ENCODE assay signal across 9 cellular contexts in the genomic region with DNA sequence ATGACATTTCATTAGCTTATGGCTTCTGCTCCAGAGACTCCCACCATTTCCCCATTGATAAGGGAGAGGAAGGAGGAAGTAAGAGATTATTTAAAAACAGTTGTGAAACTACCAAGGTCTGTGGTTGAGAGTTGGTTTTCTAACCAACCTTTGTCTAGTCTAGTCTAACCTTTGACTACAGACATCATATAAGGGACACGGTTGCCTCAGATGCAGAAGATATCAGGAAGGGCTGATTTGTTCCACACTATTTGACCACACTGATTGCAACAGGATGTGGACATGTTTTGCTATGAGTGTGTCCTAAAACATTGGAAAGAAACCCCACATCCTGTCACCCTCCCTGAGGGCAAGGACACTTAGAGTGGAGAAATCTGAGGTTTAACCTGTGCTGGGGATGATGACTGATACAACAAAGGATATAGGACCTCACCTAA. TPM values are rescaled to one million over a fixed set of nuclear protein-coding genes. Genes with fewer than 3 reads are reported as not detected.
A peak's percentile ranks its signal among the peaks of the same experiment; 100 is the strongest.
DNase-seq lines count a peak whose midpoint lies in the region; ATAC-seq and TF ChIP-seq lines count a peak whose summit lies in the region.
"Had no signal": no experiment of that assay in that cellular context is flagged by ENCODE, and none has a peak within 500 bp of the region (broad histone marks: within the 10 kb centered on the region; RNA-seq: fewer than 3 reads in every experiment).

No MANE protein-coding gene starts in this region.

- H3K27me3 ChIP-seq in psoas muscle (ENCODE audit: insufficient read depth in 3 of 3, low read length in 2 of 3) = no peaks in the 10 kb centered on the region
- H3K27me3 ChIP-seq: heart left ventricle had no signal

- no peaks in the 10 kb centered on the region for H3K36me3 ChIP-seq in psoas muscle (ENCODE audit: insufficient read depth in 1 of 2, low read depth in 1 of 2)
- H3K36me3 ChIP-seq: heart left ventricle had no signal

- 67 to 81% (median 74%) methylated on average over 1 of the region's 1 CpG for WGBS in psoas muscle, 3 donors

- no peak overlapping the region for H3K27ac ChIP-seq in psoas muscle

- intact Hi-C loops in psoas muscle (cut with DNase I) = no loop called here

- no peak for TF ChIP-seq CTCF in psoas muscle (IDR thresholded peaks at IDR 0.05)

- ATAC-seq in GM18519 (IDR thresholded peaks at IDR 0.05; ENCODE audit: low FRiP score, unreplicated experiment) = peak; percentile 50
- ATAC-seq in HG02588 (IDR thresholded peaks at IDR 0.05; ENCODE audit: unreplicated experiment) = peak; percentile 81
- ATAC-seq in psoas muscle = no peak

- H3K4me1 ChIP-seq in psoas muscle = no peaks in the 10 kb centered on the region

- H3K4me3 ChIP-seq in psoas muscle = no peak overlapping the region
- H3K4me3 ChIP-seq: heart left ventricle had no signal

- H3K9me3 ChIP-seq in psoas muscle = no peaks in the 10 kb centered on the region
- H3K9me3 ChIP-seq: heart left ventricle had no signal

- DNase-seq in NOMO-1 (lab: John Stamatoyannopoulos, UW; ENCODE audit: unreplicated experiment in 2 of 2) (peak; percentile 86 to 99), glomerular visceral epithelial cell (ENCODE audit: extremely low spot score) (peak; percentile 16), psoas muscle (no peak), ecto neural progenitor cell (ENCODE audit: low spot score) (no peak), NCI-H510A treated with DMSO at 0.1 percent for 48 hours (lab: John Stamatoyannopoulos, UW) (no peak)
- DNase-seq in activated CD4-positive, CD25-positive, alpha-beta regulatory T cell (lab: John Stamatoyannopoulos, UW) = no peak
- DNase-seq: heart left ventricle had no signal

RNA-seq across cellular contexts. Expression of gene COQ2, which starts 53.0 kb away (rescaled TPM):
- 10 to 100 TPM; 11.6 to 29.1 (median 20.3) TPM for total RNA-seq in psoas muscle
- polyA plus RNA-seq in psoas muscle = 10 to 100 TPM in 1 of 3 donors, 1 to 10 TPM in 2; 6.4 to 12.4 (median 7.6) TPM

Comparison
In these comparisons a context has a peak if more than half of its experiments do, and no peak if none do; other contexts are left out.
1. ATAC-seq: peak in GM18519 (single experiment) and HG02588 (single experiment); none in psoas muscle (0 of 4).
2. DNase-seq: peak in NOMO-1 (2 of 2) and glomerular visceral epithelial cell (single experiment); none in psoas muscle (0 of 2), activated CD4-positive, CD25-positive, alpha-beta regulatory T cell (0 of 4), ecto neural progenitor cell (single experiment) and NCI-H510A treated with DMSO at 0.1 percent for 48 hours (single experiment).